ENCODE assay signal across 19 cellular contexts in the genomic region with DNA sequence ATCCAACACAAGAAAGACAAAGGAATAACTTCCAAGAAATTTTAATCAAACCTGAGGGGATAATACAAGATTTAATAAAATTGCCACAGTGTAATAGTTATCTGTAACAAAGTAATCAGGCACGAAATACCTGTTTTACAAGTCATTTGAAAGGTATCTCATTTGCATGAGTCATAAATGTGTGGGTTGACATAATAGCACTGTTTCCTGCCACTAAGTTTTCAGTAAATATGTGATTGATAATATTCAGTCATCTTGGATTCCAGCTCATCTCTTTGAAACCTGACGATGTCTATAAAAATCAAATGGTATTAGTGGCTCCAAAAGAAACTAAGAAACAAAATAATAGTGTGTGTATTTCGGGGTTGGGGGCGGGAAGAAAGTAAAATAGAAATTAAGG.
A peak's percentile ranks its signal among the peaks of the same experiment; 100 is the strongest.
DNase-seq lines count a peak whose midpoint lies in the region; ATAC-seq and TF ChIP-seq lines count a peak whose summit lies in the region.
"Had no signal": no experiment of that assay in that cellular context is flagged by ENCODE, and none has a peak within 500 bp of the region (broad histone marks: within the 10 kb centered on the region; RNA-seq: fewer than 3 reads in every experiment).

No MANE protein-coding gene starts in this region.

- peak overlapping the region; percentile 24 for H3K4me2 ChIP-seq in skeletal muscle satellite cell (ENCODE audit: low read length)

- in situ Hi-C loops in astrocyte of the spinal cord (cut with HindIII; ENCODE audit: low sequenced_read_pairs) (no loop called here), gastrocnemius medialis (cut with MboI; ENCODE audit: low sequenced_read_pairs in 4 of 4) (no loop called here)

- H3K9ac ChIP-seq in skeletal muscle satellite cell (ENCODE audit: low read depth, low read length), result no peak overlapping the region

- H3K36me3 ChIP-seq in skeletal muscle satellite cell (ENCODE audit: insufficient read depth, low read length) (no peaks in the 10 kb centered on the region), gastrocnemius medialis (no peaks in the 10 kb centered on the region)
- H3K36me3 ChIP-seq: adrenal gland, esophagus squamous epithelium had no signal

- peaks cover 24% of the 10 kb centered on the region for H3K4me1 ChIP-seq in skeletal muscle satellite cell (ENCODE audit: control insufficient read depth, insufficient read depth, low read length)
- H3K4me1 ChIP-seq in gastrocnemius medialis, result no peaks in the 10 kb centered on the region
- H3K4me1 ChIP-seq: adrenal gland had no signal

- peaks cover 5% of the 10 kb centered on the region for H3K27me3 ChIP-seq in skeletal muscle satellite cell (ENCODE audit: control insufficient read depth, insufficient read depth, low read length)
- H3K27me3 ChIP-seq in gastrocnemius medialis, result no peaks in the 10 kb centered on the region

- DNase-seq in EL (peak; percentile 46), NCI-H1048 (lab: John Stamatoyannopoulos, UW) (peak; percentile 23), astrocyte of the spinal cord (ENCODE audit: low read depth, low spot score) (peak; percentile 6), gastrocnemius medialis (no peak)
- DNase-seq: activated CD4-positive, alpha-beta T cell treated with anti-CD3 and anti-CD28 coated beads, Interleukin-2, amount 50 U/mL, for 4 hours; activated effector memory CD4-positive, alpha-beta T cell treated with anti-CD3 and anti-CD28 coated beads, Interleukin-2, amount 50 U/mL, for 16 hours; adrenal gland; caudate nucleus; CD8-positive, alpha-beta memory T cell; DND-41; esophagus squamous epithelium; NCI-H1694; retina; SHP77 treated with DMSO at 0.1 percent for 48 hours; stimulated activated CD4-positive, alpha-beta T cell treated with anti-CD3 and anti-CD28 coated beads, Interleukin-12 subunit alpha, Interleukin-12 subunit beta, amount 100 ng/mL, for 4 hours; stimulated activated CD8-positive, alpha-beta memory T cell treated with anti-CD3 and anti-CD28 coated beads, Interleukin-4, amount 100 ng/mL, for 48 hours had no signal

- ATAC-seq in gastrocnemius medialis (no peak), GM19023 (IDR thresholded peaks at IDR 0.05; ENCODE audit: unreplicated experiment) (no peak), HG03108 (IDR thresholded peaks at IDR 0.05; ENCODE audit: unreplicated experiment) (no peak)

- H3K4me3 ChIP-seq in astrocyte of the spinal cord (ENCODE audit: low read depth, low read length), result no peak overlapping the region
- no peak overlapping the region for H3K4me3 ChIP-seq in skeletal muscle satellite cell (ENCODE audit: low read length)
- no peak overlapping the region for H3K4me3 ChIP-seq in gastrocnemius medialis
- H3K4me3 ChIP-seq: adrenal gland, esophagus squamous epithelium had no signal

- intact Hi-C loops in gastrocnemius medialis (cut with DNase I; ENCODE audit: low total_unique reads), result no loop called here

- no peak for TF ChIP-seq POLR2A in gastrocnemius medialis (IDR thresholded peaks at IDR 0.05)

- H3K9me3 ChIP-seq in skeletal muscle satellite cell (replicated peaks; ENCODE audit: low read length), result no peaks in the 10 kb centered on the region
- H3K9me3 ChIP-seq in gastrocnemius medialis, result no peaks in the 10 kb centered on the region
- H3K9me3 ChIP-seq: adrenal gland, esophagus squamous epithelium had no signal

- H3K27ac ChIP-seq in gastrocnemius medialis, result no peak overlapping the region
- H3K27ac ChIP-seq: adrenal gland, esophagus squamous epithelium had no signal

- no peak for TF ChIP-seq CTCF in astrocyte of the spinal cord (IDR thresholded peaks at IDR 0.05; ENCODE audit: low read depth, low read length)
- TF ChIP-seq CTCF in gastrocnemius medialis (IDR thresholded peaks at IDR 0.05 in 4 of 5, conservative IDR thresholded peaks at IDR 0.05 in 1 of 5), result no peak

Comparison
In these comparisons a context has a peak if more than half of its experiments do, and no peak if none do; other contexts are left out.
1. DNase-seq: peak in EL (single experiment), NCI-H1048 (single experiment) and astrocyte of the spinal cord (single experiment); none in gastrocnemius medialis (0 of 2).